31 cellular contexts compared by ENCODE assay signal in the genomic region with DNA sequence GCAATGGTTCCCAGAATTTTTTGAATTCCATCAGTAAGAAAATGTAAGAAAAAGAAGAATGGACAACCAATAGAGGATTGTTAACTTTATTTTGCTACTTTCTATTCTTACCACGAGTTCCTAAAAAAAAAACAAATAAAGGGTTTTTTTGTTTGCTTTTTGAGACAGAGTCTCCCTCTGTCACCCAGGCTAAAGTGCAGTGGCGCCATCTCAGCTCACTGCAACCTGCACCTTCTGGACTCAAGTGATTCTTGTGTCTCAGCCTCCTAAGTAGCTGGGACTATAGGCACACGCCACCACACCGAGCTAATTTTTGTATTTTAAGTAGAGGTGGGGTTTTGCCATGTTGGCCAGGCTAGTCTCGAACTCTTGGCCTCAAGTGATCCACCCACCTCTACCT.
"Had no signal": no experiment of that assay in that cellular context is flagged by ENCODE, and none has a peak within 500 bp of the region (broad histone marks: within the 10 kb centered on the region; RNA-seq: fewer than 3 reads in every experiment).

No MANE protein-coding gene starts in this region.

- H3K27me3 ChIP-seq: neural progenitor cell, ovary, spleen, suprapubic skin, testis, tibial nerve, upper lobe of left lung, vagina had no signal

- H3K9me3 ChIP-seq: ovary, psoas muscle, spleen, suprapubic skin, testis, tibial nerve, upper lobe of left lung, vagina had no signal

- DNase-seq: natural killer cell; occipital lobe; ovary; posterior cingulate gyrus; psoas muscle; right cardiac atrium; spleen; stimulated activated CD4-positive, alpha-beta T cell treated with anti-CD3 and anti-CD28 coated beads, Interleukin-12 subunit alpha, Interleukin-12 subunit beta, amount 100 ng/mL, for 4 hours; stimulated activated CD4-positive, alpha-beta T cell treated with anti-CD3 and anti-CD28 coated beads, Interleukin-1b, Interleukin-23, amount 100 ng/mL, for 48 hours; stimulated activated CD4-positive, alpha-beta T cell treated with anti-CD3 and anti-CD28 coated beads, Interleukin-4, amount 100 ng/mL, for 1 hour; stimulated activated CD4-positive, alpha-beta T cell treated with anti-CD3 and anti-CD28 coated beads, Interleukin-4, amount 100 ng/mL, for 4 hours; stimulated activated CD8-positive, alpha-beta memory T cell treated with anti-CD3 and anti-CD28 coated beads, Interleukin-4, amount 100 ng/mL, for 48 hours; stimulated activated naive CD4-positive, alpha-beta T cell; stimulated activated naive CD8-positive, alpha-beta T cell treated with anti-CD3 and anti-CD28 coated beads, Interleukin-15, amount 100 ng/mL, for 72 hours; stimulated activated naive CD8-positive, alpha-beta T cell treated with anti-CD3 and anti-CD28 coated beads, Interleukin-15, Interleukin-2, amounts not matched to agents 100 U/mL and 50 U/mL, for 24 hours; substantia nigra; testis; trophoblast cell; upper lobe of left lung had no signal

- H3K4me3 ChIP-seq: neural progenitor cell, ovary, psoas muscle, skin epidermis, smooth muscle cell, spleen, suprapubic skin, testis, tibial nerve, upper lobe of left lung, vagina had no signal

- H3K36me3 ChIP-seq: neural progenitor cell, ovary had no signal

- H3K9ac ChIP-seq: neural progenitor cell, parathyroid adenoma had no signal

- H3K4me1 Mint-ChIP-seq: neural progenitor cell; stimulated activated memory B cell treated with anti-CD40 and anti-IgM and Interleukin-4, amounts not matched to agents 10 μg/mL and 1 μg/mL and 100 μg/mL, for 72 hours; stimulated activated naive CD8-positive, alpha-beta T cell treated with anti-CD3 and anti-CD28 coated beads, Interleukin-15, amount 100 ng/mL, for 72 hours had no signal

- H2AFZ ChIP-seq: neural progenitor cell, parathyroid adenoma had no signal

- ATAC-seq: natural killer cell; psoas muscle; right cardiac atrium; sciatic nerve; stimulated activated memory B cell treated with anti-CD40 and anti-IgM and Interleukin-4, amounts not matched to agents 10 μg/mL and 1 μg/mL and 100 μg/mL, for 72 hours; stimulated activated naive CD8-positive, alpha-beta T cell treated with anti-CD3 and anti-CD28 coated beads, Interleukin-15, amount 100 ng/mL, for 72 hours; stimulated activated naive CD8-positive, alpha-beta T cell treated with anti-CD3 and anti-CD28 coated beads, Interleukin-15, Interleukin-2, amounts not matched to agents 100 U/mL and 50 U/mL, for 24 hours had no signal

- H3K4me1 ChIP-seq: neural progenitor cell, psoas muscle, spleen, suprapubic skin, testis, tibial nerve, upper lobe of left lung, vagina had no signal

- H3K4me3 Mint-ChIP-seq: natural killer cell; nephron; neural progenitor cell; stimulated activated memory B cell treated with anti-CD40 and anti-IgM and Interleukin-4, amounts not matched to agents 10 μg/mL and 1 μg/mL and 100 μg/mL, for 72 hours; stimulated activated naive CD8-positive, alpha-beta T cell treated with anti-CD3 and anti-CD28 coated beads, Interleukin-15, amount 100 ng/mL, for 72 hours had no signal

- H3K27ac ChIP-seq: neural progenitor cell, ovary, parathyroid adenoma, psoas muscle, skin epidermis, spleen, suprapubic skin, testis, tibial nerve, upper lobe of left lung, vagina had no signal

- H3K9me3 Mint-ChIP-seq: natural killer cell; stimulated activated memory B cell treated with anti-CD40 and anti-IgM and Interleukin-4, amounts not matched to agents 10 μg/mL and 1 μg/mL and 100 μg/mL, for 72 hours; stimulated activated naive CD8-positive, alpha-beta T cell treated with anti-CD3 and anti-CD28 coated beads, Interleukin-15, amount 100 ng/mL, for 72 hours had no signal

- FAIRE-seq: urothelium cell line had no signal

- H3K79me2 ChIP-seq: parathyroid adenoma had no signal

- H3K27ac Mint-ChIP-seq: natural killer cell; neural progenitor cell; progenitor cell of endocrine pancreas; stimulated activated memory B cell treated with anti-CD40 and anti-IgM and Interleukin-4, amounts not matched to agents 10 μg/mL and 1 μg/mL and 100 μg/mL, for 72 hours; stimulated activated naive CD8-positive, alpha-beta T cell treated with anti-CD3 and anti-CD28 coated beads, Interleukin-15, amount 100 ng/mL, for 72 hours had no signal

- H3K27me3 Mint-ChIP-seq: progenitor cell of endocrine pancreas; stimulated activated memory B cell treated with anti-CD40 and anti-IgM and Interleukin-4, amounts not matched to agents 10 μg/mL and 1 μg/mL and 100 μg/mL, for 72 hours; stimulated activated naive CD8-positive, alpha-beta T cell treated with anti-CD3 and anti-CD28 coated beads, Interleukin-15, amount 100 ng/mL, for 72 hours had no signal

- H3K4me2 ChIP-seq: neural progenitor cell, smooth muscle cell had no signal
